9 cellular contexts compared by ENCODE assay signal in the genomic region with DNA sequence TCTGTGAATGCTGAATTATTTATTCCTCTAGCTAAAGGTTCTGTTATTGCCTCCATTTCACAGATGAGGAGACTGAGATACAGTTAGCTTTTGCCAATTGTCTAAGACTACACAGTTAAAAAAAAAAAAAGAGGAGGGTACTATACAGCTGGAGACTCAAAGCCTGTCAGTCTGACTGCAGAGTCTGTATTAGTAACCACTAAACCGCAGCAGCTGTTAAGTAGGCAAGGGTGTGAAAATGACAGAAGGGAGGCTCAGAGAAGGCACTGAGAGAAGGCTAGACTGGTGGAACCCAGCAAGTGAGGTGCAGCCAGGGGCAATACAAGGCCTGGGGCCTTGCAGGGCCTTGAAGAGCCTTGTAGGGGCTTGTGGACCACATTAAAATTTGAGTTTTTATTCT.
DNase-seq lines count a peak whose midpoint lies in the region; ATAC-seq and FAIRE-seq lines count a peak whose summit lies in the region.
"Had no signal": no experiment of that assay in that cellular context is flagged by ENCODE, and none has a peak within 500 bp of the region (broad histone marks: within the 10 kb centered on the region; RNA-seq: fewer than 3 reads in every experiment).

No MANE protein-coding gene starts in this region.

- no peaks in the 10 kb centered on the region for H3K9me2 ChIP-seq in Karpas-422 (replicated peaks; ENCODE audit: insufficient read depth, low read length)

- no peak overlapping the region for H4K91ac ChIP-seq in mesenchymal stem cell (ENCODE audit: low read length)

- peak; percentile 33 for DNase-seq in GM18507 (ENCODE audit: extremely low spot score, insufficient read length, low read depth)
- peak; percentile 63 for DNase-seq in Karpas-422
- DNase-seq in mesenchymal stem cell, result peak; percentile 68
- DNase-seq in aorta, result no peak
- no peak for DNase-seq in NCI-H2081 (lab: John Stamatoyannopoulos, UW)
- no peak for DNase-seq in DMS53 treated with DMSO at 0.1 percent for 48 hours (lab: John Stamatoyannopoulos, UW; ENCODE audit: unreplicated experiment)
- DNase-seq in posterior vena cava (ENCODE audit: low spot score), result no peak
- DNase-seq: substantia nigra had no signal

- no peaks in the 10 kb centered on the region for H3K79me2 ChIP-seq in Karpas-422 (ENCODE audit: low read length)

- no peak overlapping the region for H2BK5ac ChIP-seq in mesenchymal stem cell (ENCODE audit: low read depth, low read length, poor library complexity, severe bottlenecking)

- no peak overlapping the region for H4K8ac ChIP-seq in mesenchymal stem cell (ENCODE audit: low read length)

- no peaks in the 10 kb centered on the region for H3K79me1 ChIP-seq in mesenchymal stem cell (replicated peaks; ENCODE audit: low read length, poor library complexity, severe bottlenecking)

- no peaks in the 10 kb centered on the region for H3K36me3 ChIP-seq in Karpas-422 (ENCODE audit: insufficient read depth, low read length)
- no peaks in the 10 kb centered on the region for H3K36me3 ChIP-seq in mesenchymal stem cell (ENCODE audit: control insufficient read depth in 1 of 2, insufficient read depth in 2 of 2, low read depth in 1 of 2, low read length in 2 of 2)
- no peaks in the 10 kb centered on the region for H3K36me3 ChIP-seq in aorta (ENCODE audit: control insufficient read depth in 1 of 2, insufficient read depth in 2 of 2, low read length in 1 of 2)

- WGBS in mesenchymal stem cell, result 46% methylated on average over 1 of the region's 1 CpG
- 97% methylated on average over 1 of the region's 1 CpG for WGBS in aorta, 2 donors

- H3K4me3 ChIP-seq in Karpas-422 (ENCODE audit: low read length), result no peak overlapping the region
- H3K4me3 ChIP-seq in mesenchymal stem cell (ENCODE audit: insufficient read depth in 1 of 2, low read depth in 1 of 2, low read length in 2 of 2), result no peak overlapping the region
- no peak overlapping the region for H3K4me3 ChIP-seq in aorta (ENCODE audit: low read length in 2 of 2)

- H2BK120ac ChIP-seq in mesenchymal stem cell (ENCODE audit: low read depth, low read length), result no peak overlapping the region

- H3K18ac ChIP-seq in mesenchymal stem cell (ENCODE audit: low read depth in 1 of 2, low read length in 2 of 2), result no peak overlapping the region

- no peak overlapping the region for H3K14ac ChIP-seq in mesenchymal stem cell (ENCODE audit: low read length in 2 of 2)

- H3K27ac ChIP-seq in Karpas-422 (ENCODE audit: low read length) (no peak overlapping the region), mesenchymal stem cell (ENCODE audit: low read length, poor library complexity, severe bottlenecking) (no peak overlapping the region), aorta (ENCODE audit: low read depth in 1 of 2, low read length in 2 of 2) (no peak overlapping the region)

- H4K20me1 ChIP-seq in Karpas-422 (ENCODE audit: insufficient read depth, low read depth, low read length), result no peaks in the 10 kb centered on the region

- H3K23ac ChIP-seq in mesenchymal stem cell (ENCODE audit: low read length in 2 of 2), result no peak overlapping the region

- H3K27me3 ChIP-seq in Karpas-422 (ENCODE audit: low read length) (no peaks in the 10 kb centered on the region), mesenchymal stem cell (ENCODE audit: control insufficient read depth in 1 of 2, insufficient read depth in 1 of 2, low read length in 2 of 2) (peaks cover 12 to 35% of the 10 kb centered on the region in 2 experiments), aorta (ENCODE audit: control insufficient read depth in 1 of 2, insufficient read depth in 2 of 2, low read length in 1 of 2) (no peaks in the 10 kb centered on the region)

- no peak overlapping the region for H2AFZ ChIP-seq in Karpas-422 (ENCODE audit: low read length)
- no peak overlapping the region for H2AFZ ChIP-seq in mesenchymal stem cell (ENCODE audit: low read depth, low read length)

- no peak overlapping the region for H2AK5ac ChIP-seq in mesenchymal stem cell (ENCODE audit: low read length, severe bottlenecking)

- no peak overlapping the region for H2BK12ac ChIP-seq in mesenchymal stem cell (ENCODE audit: low read length in 2 of 2)

- no peak overlapping the region for H2BK15ac ChIP-seq in mesenchymal stem cell (ENCODE audit: low read depth, poor library complexity, severe bottlenecking)

- FAIRE-seq in GM18507 (lab: Jason Lieb, UNC), result peak; percentile 94

- peak; percentile 99 for ATAC-seq in GM21526 (IDR thresholded peaks at IDR 0.05; ENCODE audit: low FRiP score, unreplicated experiment)
- ATAC-seq in aorta (ENCODE audit: low FRiP score), result no peak

- H3K4ac ChIP-seq in mesenchymal stem cell (ENCODE audit: low read depth in 1 of 2, low read length in 2 of 2), result no peak overlapping the region

- H3K4me1 ChIP-seq in Karpas-422 (ENCODE audit: low read length), result peaks cover 13% of the 10 kb centered on the region
- no peaks in the 10 kb centered on the region for H3K4me1 ChIP-seq in mesenchymal stem cell (ENCODE audit: control insufficient read depth, insufficient read depth, low read depth, low read length)
- H3K4me1 ChIP-seq in aorta (ENCODE audit: control insufficient read depth in 1 of 2, insufficient read depth in 2 of 2, low read length in 2 of 2), result peaks cover 2 to 5% of the 10 kb centered on the region in 2 donors

- H3K4me2 ChIP-seq in Karpas-422 (ENCODE audit: low read depth, low read length, poor library complexity, severe bottlenecking) (no peak overlapping the region), mesenchymal stem cell (ENCODE audit: low read length, poor library complexity, severe bottlenecking) (no peak overlapping the region)

- H3K9me3 ChIP-seq in Karpas-422 (ENCODE audit: low read length), result no peaks in the 10 kb centered on the region
- H3K9me3 ChIP-seq in mesenchymal stem cell (ENCODE audit: control insufficient read depth, low read length), result no peaks in the 10 kb centered on the region
- H3K9me3 ChIP-seq in aorta (ENCODE audit: control insufficient read depth, low read length), result no peaks in the 10 kb centered on the region

- H3K9ac ChIP-seq in Karpas-422 (ENCODE audit: low read length) (no peak overlapping the region), mesenchymal stem cell (ENCODE audit: low read length) (no peak overlapping the region)

- intact Hi-C loops in aorta (cut with DNase I) (no loop called here), posterior vena cava (cut with DNase I) (no loop called here)

Comparison
In these comparisons a context has a peak if more than half of its experiments do, and no peak if none do; other contexts are left out.
1. DNase-seq: peak in GM18507 (single experiment), Karpas-422 (single experiment) and mesenchymal stem cell (single experiment); none in aorta (0 of 2), NCI-H2081 (0 of 2), DMS53 treated with DMSO at 0.1 percent for 48 hours (single experiment) and posterior vena cava (single experiment).